28 cellular contexts compared by ENCODE assay signal in the genomic region with DNA sequence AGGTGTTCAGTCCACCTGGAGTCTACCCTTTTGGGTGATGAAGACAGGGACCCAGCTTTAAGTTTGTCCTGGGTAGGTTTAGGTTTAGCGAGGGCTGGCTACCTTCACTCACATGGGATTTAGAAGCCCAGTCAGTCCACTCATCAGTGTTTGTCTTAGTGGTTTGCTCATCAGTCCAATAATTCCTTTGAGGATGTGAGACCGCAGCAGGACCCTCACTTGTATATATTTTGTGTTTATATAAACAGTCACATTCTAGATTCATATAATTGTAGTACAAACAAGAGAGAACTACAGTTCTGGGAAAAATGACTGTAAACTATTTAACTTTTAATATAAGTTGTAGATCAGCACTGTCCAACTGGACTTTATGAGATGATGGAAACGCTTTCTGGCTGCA. TPM values are rescaled to one million over a fixed set of nuclear protein-coding genes. Genes with fewer than 3 reads are reported as not detected.
"Had no signal": no experiment of that assay in that cellular context is flagged by ENCODE, and none has a peak within 500 bp of the region (broad histone marks: within the 10 kb centered on the region; RNA-seq: fewer than 3 reads in every experiment).

No MANE protein-coding gene starts in this region.

- H3K9me3 Mint-ChIP-seq: stimulated activated naive B cell treated with anti-CD40 and anti-IgM and Interleukin-4, amounts not matched to agents 10 μg/mL and 1 μg/mL and 100 μg/mL, for 72 hours; stimulated activated naive CD8-positive, alpha-beta T cell treated with anti-CD3 and anti-CD28 coated beads, Interleukin-15, amount 100 ng/mL, for 72 hours had no signal

- H3K36me3 Mint-ChIP-seq: stimulated activated naive B cell treated with anti-CD40 and anti-IgM and Interleukin-4, amounts not matched to agents 10 μg/mL and 1 μg/mL and 100 μg/mL, for 72 hours had no signal

- H3K27me3 Mint-ChIP-seq: stimulated activated naive B cell treated with anti-CD40 and anti-IgM and Interleukin-4, amounts not matched to agents 10 μg/mL and 1 μg/mL and 100 μg/mL, for 72 hours; stimulated activated naive CD8-positive, alpha-beta T cell treated with anti-CD3 and anti-CD28 coated beads, Interleukin-15, amount 100 ng/mL, for 72 hours had no signal

- H3K27me3 ChIP-seq: colonic mucosa, esophagus squamous epithelium, heart left ventricle, left lung, pancreas, transverse colon had no signal

- H3K9me3 ChIP-seq: colonic mucosa, esophagus squamous epithelium, heart left ventricle, left lung, pancreas, thoracic aorta, transverse colon had no signal

- H3K4me3 ChIP-seq: colonic mucosa, esophagus squamous epithelium, heart left ventricle, left lung, lung, pancreas, thoracic aorta, transverse colon had no signal

- H3K4me3 Mint-ChIP-seq: stimulated activated naive B cell treated with anti-CD40 and anti-IgM and Interleukin-4, amounts not matched to agents 10 μg/mL and 1 μg/mL and 100 μg/mL, for 72 hours; stimulated activated naive CD8-positive, alpha-beta T cell treated with anti-CD3 and anti-CD28 coated beads, Interleukin-15, amount 100 ng/mL, for 72 hours had no signal

- H3K27ac ChIP-seq: colonic mucosa, foreskin keratinocyte, pancreas, thoracic aorta had no signal

- H3K4me1 ChIP-seq: foreskin keratinocyte, pancreas had no signal

- ATAC-seq: foreskin keratinocyte; heart left ventricle; left lung; pancreas; right cardiac atrium; stimulated activated naive B cell treated with anti-CD40 and anti-IgM and Interleukin-4, amounts not matched to agents 10 μg/mL and 1 μg/mL and 100 μg/mL, for 72 hours; stimulated activated naive CD8-positive, alpha-beta T cell treated with anti-CD3 and anti-CD28 coated beads, Interleukin-15, amount 100 ng/mL, for 72 hours had no signal

- DNase-seq: caudate nucleus; colonic mucosa; dermis blood vessel endothelial cell; esophagus squamous epithelium; foreskin keratinocyte; hypothalamus; islet precursor cell; occipital lobe; right cardiac atrium; small intestine; stimulated activated CD4-positive, alpha-beta T cell treated with anti-CD3 and anti-CD28 coated beads, Interleukin-4, amount 100 ng/mL, for 1 hour; stimulated activated CD8-positive, alpha-beta memory T cell treated with anti-CD3 and anti-CD28 coated beads, Interleukin-4, amount 100 ng/mL, for 48 hours; stimulated activated naive B cell treated with anti-CD40 and anti-IgM and Interleukin-4, amounts not matched to agents 10 μg/mL and 1 μg/mL and 100 μg/mL, for 72 hours; stimulated activated naive CD8-positive, alpha-beta T cell treated with anti-CD3 and anti-CD28 coated beads, Interleukin-15, amount 100 ng/mL, for 72 hours; transverse colon had no signal

- H3K36me3 ChIP-seq: colonic mucosa, esophagus squamous epithelium, heart left ventricle, left lung, pancreas, thoracic aorta, transverse colon had no signal

- H3K27ac Mint-ChIP-seq: nephron; progenitor cell of endocrine pancreas; stimulated activated naive CD8-positive, alpha-beta T cell treated with anti-CD3 and anti-CD28 coated beads, Interleukin-15, amount 100 ng/mL, for 72 hours had no signal

RNA-seq across cellular contexts. Expression of a gene that starts 18.2 kb away (rescaled TPM):
- total RNA-seq: epithelial cell of proximal tubule, foreskin keratinocyte had no signal
- polyA plus RNA-seq: foreskin keratinocyte had no signal

RNA-seq across cellular contexts. Expression of a gene that starts 25.4 kb away (rescaled TPM):
- total RNA-seq: epithelial cell of proximal tubule had no signal

RNA-seq across cellular contexts. Expression of a gene that starts 41.3 kb away (rescaled TPM):
- total RNA-seq: cerebellum, dermis blood vessel endothelial cell, epithelial cell of proximal tubule, esophagus squamous epithelium, foreskin keratinocyte, glomerular endothelial cell, heart left ventricle, mesenteric fat pad, occipital lobe, pancreas, progenitor cell of endocrine pancreas, right cardiac atrium, subcutaneous adipose tissue, thoracic aorta, urinary bladder had no signal
- polyA plus RNA-seq: foreskin keratinocyte, heart left ventricle, right cardiac atrium, urinary bladder had no signal
